Comparison of ENCODE assay signal across 10 cellular contexts in the genomic region with DNA sequence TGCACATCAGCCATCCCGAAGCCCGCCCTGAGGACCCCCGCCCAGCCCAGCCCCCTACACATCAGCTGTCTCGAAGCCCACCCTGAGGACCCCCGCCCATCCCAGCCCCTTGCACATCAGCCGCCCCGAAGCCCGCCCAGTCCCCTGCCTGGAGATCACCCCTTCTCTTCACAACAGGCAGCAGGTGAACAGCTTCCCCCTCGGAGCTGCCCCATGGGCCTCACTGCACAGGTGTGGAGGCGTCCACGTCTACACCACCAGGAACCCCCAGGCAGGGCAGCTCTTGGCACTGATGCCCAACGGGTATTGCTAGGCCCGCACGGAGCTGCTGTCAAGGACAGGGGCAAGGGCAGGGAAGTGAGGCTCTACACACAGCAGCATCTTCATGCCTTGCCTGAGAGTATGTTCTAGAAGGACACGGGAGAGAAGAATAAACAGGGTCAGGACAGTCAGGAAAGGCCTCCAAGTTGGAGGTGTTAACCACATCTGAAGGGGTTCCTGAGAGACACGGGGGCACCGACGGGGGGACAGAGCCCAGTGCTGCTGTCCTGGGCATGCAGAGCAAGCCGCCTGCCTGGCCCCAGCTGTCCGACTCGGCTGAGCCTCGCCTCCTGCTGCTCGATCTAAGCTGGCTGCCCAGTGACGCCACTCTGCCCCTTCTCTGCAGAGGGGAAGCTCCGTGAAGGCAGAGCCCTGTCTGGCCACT.
DNase-seq lines count a peak whose midpoint lies in the region; ATAC-seq and TF ChIP-seq lines count a peak whose summit lies in the region.
"Had no signal": no experiment of that assay in that cellular context is flagged by ENCODE, and none has a peak within 500 bp of the region (broad histone marks: within the 10 kb centered on the region; RNA-seq: fewer than 3 reads in every experiment).

No MANE protein-coding gene starts in this region.

- intact Hi-C loops in activated CD4-positive, alpha-beta memory T cell treated with anti-CD3 and anti-CD28 coated beads for 36 hours (cut with micrococcal nuclease) = loop anchor here (10.0 kb wide), 1 partner anchor 621 kb away; no protein-coding TSS in a partner anchor
- intact Hi-C loops in spleen (cut with DNase I; ENCODE audit: low total_unique reads) = no loop called here

- peak overlapping the region; percentile 36 for H3K27ac Mint-ChIP-seq in activated CD4-positive, alpha-beta memory T cell treated with anti-CD3 and anti-CD28 coated beads, Interleukin-2, amount 10 ng/mL, durations not matched to agents 7 days and 5 days
- no peak overlapping the region for H3K27ac Mint-ChIP-seq in activated CD4-positive, alpha-beta memory T cell treated with anti-CD3 and anti-CD28 coated beads for 36 hours
- peak overlapping the region; percentile 65; the same call in 1 of the 2 replicates for H3K27ac Mint-ChIP-seq in WTC11

- TF ChIP-seq POLR2A in spleen (IDR thresholded peaks at IDR 0.05) = no peak

- TF ChIP-seq CTCF in WTC11 (IDR thresholded peaks at IDR 0.05) (no peak), spleen (IDR thresholded peaks at IDR 0.05 in 8 of 11, conservative IDR thresholded peaks at IDR 0.05 in 3 of 11) (no peak)

- H3K36me3 ChIP-seq in iPS-20b (ENCODE audit: insufficient read depth, low read depth, low read length) (no peaks in the 10 kb centered on the region), spleen (peaks cover 0 to 3% (median 0%) of the 10 kb centered on the region in 6 donors)

- no peaks in the 10 kb centered on the region for H3K9me3 Mint-ChIP-seq in activated CD4-positive, alpha-beta memory T cell treated with anti-CD3 and anti-CD28 coated beads, Interleukin-2, amount 10 ng/mL, durations not matched to agents 7 days and 5 days
- H3K9me3 Mint-ChIP-seq in activated CD4-positive, alpha-beta memory T cell treated with anti-CD3 and anti-CD28 coated beads for 36 hours = no peaks in the 10 kb centered on the region
- H3K9me3 Mint-ChIP-seq in WTC11 = peaks cover 6% of the 10 kb centered on the region

- peak overlapping the region; percentile 29 for H3K4me3 Mint-ChIP-seq in activated CD4-positive, alpha-beta memory T cell treated with anti-CD3 and anti-CD28 coated beads, Interleukin-2, amount 10 ng/mL, durations not matched to agents 7 days and 5 days
- no peak overlapping the region for H3K4me3 Mint-ChIP-seq in activated CD4-positive, alpha-beta memory T cell treated with anti-CD3 and anti-CD28 coated beads for 36 hours
- H3K4me3 Mint-ChIP-seq in WTC11 = no peak overlapping the region

- H3K4me1 Mint-ChIP-seq in activated CD4-positive, alpha-beta memory T cell treated with anti-CD3 and anti-CD28 coated beads, Interleukin-2, amount 10 ng/mL, durations not matched to agents 7 days and 5 days = peaks cover 89% of the 10 kb centered on the region
- H3K4me1 Mint-ChIP-seq in activated CD4-positive, alpha-beta memory T cell treated with anti-CD3 and anti-CD28 coated beads for 36 hours (ENCODE audit: low read depth) = peaks cover 87% of the 10 kb centered on the region
- peaks cover 39% of the 10 kb centered on the region for H3K4me1 Mint-ChIP-seq in WTC11

- H3K4me1 ChIP-seq in iPS-20b (ENCODE audit: insufficient read depth, low read length) (peaks cover 21% of the 10 kb centered on the region; the same call in 1 of the 2 replicates), spleen (peaks cover 68 to 100% (median 88%) of the 10 kb centered on the region in 6 donors)

- 77 to 88% (median 82%) methylated on average over 10 to 25 of the region's 25 CpGs for WGBS in spleen, 5 donors

- CTCF ChIA-PET in activated CD4-positive, alpha-beta memory T cell treated with anti-CD3 and anti-CD28 coated beads, Interleukin-2, amount 10 ng/mL, durations not matched to agents 7 days and 5 days (lab: Charles Lee) = interaction anchor here (0.8 to 1.4 kb wide), 4 partner anchors 12 to 138 kb away, joined by 3 to 5 read pairs (median 4); a partner anchor contains a TSS
- CTCF ChIA-PET in activated CD4-positive, alpha-beta memory T cell treated with anti-CD3 and anti-CD28 coated beads for 36 hours (lab: Charles Lee) = interaction anchor here (1.1 kb wide), 1 partner anchor 11 kb away, joined by 6 read pairs; no protein-coding TSS in a partner anchor
- CTCF ChIA-PET in WTC11 (lab: Charles Lee) = no interaction called here

- no peak overlapping the region for H3K4me3 ChIP-seq in iPS-20b (ENCODE audit: low read length)
- peak overlapping the region in 1 of 8 donors; percentile 67 for H3K4me3 ChIP-seq in spleen

- POLR2A ChIA-PET in activated CD4-positive, alpha-beta memory T cell treated with anti-CD3 and anti-CD28 coated beads, Interleukin-2, amount 10 ng/mL, durations not matched to agents 7 days and 5 days (lab: Charles Lee) = interaction anchor here (1.5 to 5.8 kb wide), 5 partner anchors 12 to 139 kb away, joined by 4 to 52 read pairs (median 41); a partner anchor contains a TSS
- POLR2A ChIA-PET in activated CD4-positive, alpha-beta memory T cell treated with anti-CD3 and anti-CD28 coated beads for 36 hours (lab: Charles Lee) = interaction anchor here (0.6 to 1.3 kb wide), 5 partner anchors 16 to 138 kb away, joined by 3 to 5 read pairs (median 3); a partner anchor contains a TSS
- POLR2A ChIA-PET in WTC11 (lab: Charles Lee) = interaction anchor here (0.6 kb wide), 1 partner anchor 57 kb away, joined by 5 read pairs; no protein-coding TSS in a partner anchor

- H3K27me3 ChIP-seq in iPS-20b (ENCODE audit: insufficient read depth, low read length) (no peaks in the 10 kb centered on the region), spleen (replicated peaks in 1 of 7) (peaks cover 0 to 35% (median 0%) of the 10 kb centered on the region in 7 donors)

- no peak for DNase-seq in activated CD4-positive, alpha-beta memory T cell treated with anti-CD3 and anti-CD28 coated beads, Interleukin-2, amount 10 ng/mL, durations not matched to agents 7 days and 5 days
- no peak for DNase-seq in activated CD4-positive, alpha-beta memory T cell treated with anti-CD3 and anti-CD28 coated beads for 36 hours
- no peak for DNase-seq in WTC11 (ENCODE audit: low spot score)
- DNase-seq in spleen = peak; percentile 81
- no peak for DNase-seq in NCI-H2107 (lab: John Stamatoyannopoulos, UW)
- DNase-seq in effector CD4-positive, alpha-beta T cell = no peak
- no peak for DNase-seq in A172 (ENCODE audit: low spot score)
- DNase-seq: NCI-H2171 treated with DMSO at 0.1 percent for 48 hours had no signal

- ATAC-seq in WTC11 = no peak

- H3K27ac ChIP-seq in iPS-20b (ENCODE audit: low read length) (peak overlapping the region; percentile 0), spleen (peak overlapping the region in 6 of 8 donors; percentile 81 to 96 (median 92))
- H3K27ac ChIP-seq: epithelial cell of prostate had no signal

- H3K27me3 Mint-ChIP-seq in activated CD4-positive, alpha-beta memory T cell treated with anti-CD3 and anti-CD28 coated beads, Interleukin-2, amount 10 ng/mL, durations not matched to agents 7 days and 5 days = peaks cover 1% of the 10 kb centered on the region
- no peaks in the 10 kb centered on the region for H3K27me3 Mint-ChIP-seq in activated CD4-positive, alpha-beta memory T cell treated with anti-CD3 and anti-CD28 coated beads for 36 hours
- H3K27me3 Mint-ChIP-seq in WTC11 (ENCODE audit: low read depth) = no peaks in the 10 kb centered on the region

- H3K9ac ChIP-seq in iPS-20b (ENCODE audit: low read depth, low read length) = no peak overlapping the region

- H3K9me3 ChIP-seq in iPS-20b (ENCODE audit: insufficient read depth, low read depth, low read length) (no peaks in the 10 kb centered on the region), spleen (peaks cover 0 to 3% (median under 1%) of the 10 kb centered on the region in 8 donors)

- peaks cover 50% of the 10 kb centered on the region for H3K36me3 Mint-ChIP-seq in activated CD4-positive, alpha-beta memory T cell treated with anti-CD3 and anti-CD28 coated beads, Interleukin-2, amount 10 ng/mL, durations not matched to agents 7 days and 5 days (ENCODE audit: low read depth)
- peaks cover 3% of the 10 kb centered on the region for H3K36me3 Mint-ChIP-seq in activated CD4-positive, alpha-beta memory T cell treated with anti-CD3 and anti-CD28 coated beads for 36 hours
- H3K36me3 Mint-ChIP-seq in WTC11 = peaks cover 6% of the 10 kb centered on the region

TF ChIP-seq in WTC11, 78 proteins besides CTCF, POLR2A, EP300 and RAD21 (continues in another document):
- TF ChIP-seq, protein P1, sequence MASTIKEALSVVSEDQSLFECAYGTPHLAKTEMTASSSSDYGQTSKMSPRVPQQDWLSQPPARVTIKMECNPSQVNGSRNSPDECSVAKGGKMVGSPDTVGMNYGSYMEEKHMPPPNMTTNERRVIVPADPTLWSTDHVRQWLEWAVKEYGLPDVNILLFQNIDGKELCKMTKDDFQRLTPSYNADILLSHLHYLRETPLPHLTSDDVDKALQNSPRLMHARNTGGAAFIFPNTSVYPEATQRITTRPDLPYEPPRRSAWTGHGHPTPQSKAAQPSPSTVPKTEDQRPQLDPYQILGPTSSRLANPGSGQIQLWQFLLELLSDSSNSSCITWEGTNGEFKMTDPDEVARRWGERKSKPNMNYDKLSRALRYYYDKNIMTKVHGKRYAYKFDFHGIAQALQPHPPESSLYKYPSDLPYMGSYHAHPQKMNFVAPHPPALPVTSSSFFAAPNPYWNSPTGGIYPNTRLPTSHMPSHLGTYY (CRISPR knock-in tag; IDR thresholded peaks at IDR 0.05) = no peak
- TF ChIP-seq, protein P2, sequence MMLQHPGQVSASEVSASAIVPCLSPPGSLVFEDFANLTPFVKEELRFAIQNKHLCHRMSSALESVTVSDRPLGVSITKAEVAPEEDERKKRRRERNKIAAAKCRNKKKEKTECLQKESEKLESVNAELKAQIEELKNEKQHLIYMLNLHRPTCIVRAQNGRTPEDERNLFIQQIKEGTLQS (CRISPR knock-in tag; conservative IDR thresholded peaks at IDR 0.05) = no peak
- TF ChIP-seq MYBL2 (CRISPR knock-in tag; IDR thresholded peaks at IDR 0.05) (no peak), IRF2 (CRISPR knock-in tag; IDR thresholded peaks at IDR 0.05; ENCODE audit: borderline replicate concordance, low read depth) (no peak), TCF7 (CRISPR knock-in tag; IDR thresholded peaks at IDR 0.05; ENCODE audit: low read depth) (no peak), ZNF671 (CRISPR knock-in tag; IDR thresholded peaks at IDR 0.05) (no peak), RELA (CRISPR knock-in tag; IDR thresholded peaks at IDR 0.05; ENCODE audit: borderline replicate concordance) (no peak), CREB1 (CRISPR knock-in tag; IDR thresholded peaks at IDR 0.05) (no peak)
- TF ChIP-seq, protein P3, sequence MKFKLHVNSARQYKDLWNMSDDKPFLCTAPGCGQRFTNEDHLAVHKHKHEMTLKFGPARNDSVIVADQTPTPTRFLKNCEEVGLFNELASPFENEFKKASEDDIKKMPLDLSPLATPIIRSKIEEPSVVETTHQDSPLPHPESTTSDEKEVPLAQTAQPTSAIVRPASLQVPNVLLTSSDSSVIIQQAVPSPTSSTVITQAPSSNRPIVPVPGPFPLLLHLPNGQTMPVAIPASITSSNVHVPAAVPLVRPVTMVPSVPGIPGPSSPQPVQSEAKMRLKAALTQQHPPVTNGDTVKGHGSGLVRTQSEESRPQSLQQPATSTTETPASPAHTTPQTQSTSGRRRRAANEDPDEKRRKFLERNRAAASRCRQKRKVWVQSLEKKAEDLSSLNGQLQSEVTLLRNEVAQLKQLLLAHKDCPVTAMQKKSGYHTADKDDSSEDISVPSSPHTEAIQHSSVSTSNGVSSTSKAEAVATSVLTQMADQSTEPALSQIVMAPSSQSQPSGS (CRISPR knock-in tag; IDR thresholded peaks at IDR 0.05; ENCODE audit: borderline replicate concordance, low read depth) = no peak
